ENCODE assay signal across 21 cellular contexts in the genomic region with DNA sequence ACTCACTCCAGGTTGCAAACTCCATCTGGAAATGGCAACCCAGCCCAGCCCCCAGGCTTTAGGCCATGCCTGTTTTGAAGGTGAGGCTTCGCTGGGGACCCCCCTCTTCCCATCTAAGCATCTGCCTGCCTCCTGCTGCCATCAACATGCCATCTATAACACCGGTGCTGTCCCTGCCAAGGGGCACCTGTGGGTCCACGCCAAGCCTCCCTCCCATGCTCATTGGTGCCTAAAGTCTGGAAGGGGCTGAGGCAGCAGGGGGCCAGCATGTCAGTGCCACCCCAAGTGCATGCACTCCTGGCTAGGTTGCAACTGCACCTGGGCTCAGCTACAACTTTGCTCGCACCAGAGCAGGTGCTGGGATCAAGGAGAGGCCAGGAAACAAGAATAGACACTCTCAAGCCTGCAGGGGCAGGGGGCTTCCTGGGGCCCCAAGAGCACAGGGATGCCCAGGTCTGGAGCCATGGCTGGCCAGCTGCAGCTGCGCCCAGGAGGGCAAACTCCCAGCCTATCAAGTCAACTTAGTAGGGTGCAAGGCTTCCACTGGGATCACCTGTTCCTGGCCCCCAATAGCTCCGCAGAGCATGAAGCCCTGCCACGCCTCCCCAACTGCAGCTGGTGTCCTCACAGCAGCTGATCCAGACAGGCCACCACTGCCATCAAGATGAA.
DNase-seq lines count a peak whose midpoint lies in the region; ATAC-seq and TF ChIP-seq lines count a peak whose summit lies in the region.
"Had no signal": no experiment of that assay in that cellular context is flagged by ENCODE, and none has a peak within 500 bp of the region (broad histone marks: within the 10 kb centered on the region; RNA-seq: fewer than 3 reads in every experiment).

No MANE protein-coding gene starts in this region.

- H3K27ac ChIP-seq in neuronal stem cell (replicated peaks; ENCODE audit: low read length) (no peak overlapping the region), spleen (no peak overlapping the region)
- H3K27ac ChIP-seq: 22Rv1, BLaER1, C4-2B had no signal

- peak overlapping the region; percentile 23 for H3K4ac ChIP-seq in neuronal stem cell (ENCODE audit: low read length)

- POLR2A ChIA-PET in GM10248 (lab: Yijun Ruan, JAX), result no interaction called here

- H2BK15ac ChIP-seq in neuronal stem cell (ENCODE audit: low read length), result no peak overlapping the region

- H3K27me3 ChIP-seq in neuronal stem cell (ENCODE audit: control insufficient read depth in 3 of 3, insufficient read depth in 3 of 3, low read depth in 1 of 3, low read length in 3 of 3) (no peaks in the 10 kb centered on the region), spleen (replicated peaks in 1 of 7) (no peaks in the 10 kb centered on the region)
- H3K27me3 ChIP-seq: BLaER1 had no signal

- intact Hi-C loops in CD14-positive monocyte (cut with micrococcal nuclease) (no loop called here), spleen (cut with DNase I; ENCODE audit: low total_unique reads) (no loop called here)

- H2BK120ac ChIP-seq in neuronal stem cell (ENCODE audit: low read depth, low read length), result no peak overlapping the region

- no peaks in the 10 kb centered on the region for H3K36me3 Mint-ChIP-seq in CD14-positive monocyte
- H3K36me3 Mint-ChIP-seq: CD8-positive, alpha-beta memory T cell had no signal

- no peaks in the 10 kb centered on the region for H3K4me1 ChIP-seq in neuronal stem cell (ENCODE audit: control insufficient read depth in 2 of 2, insufficient read depth in 1 of 2, low read depth in 1 of 2, low read length in 2 of 2)
- H3K4me1 ChIP-seq in spleen, result no peaks in the 10 kb centered on the region
- H3K4me1 ChIP-seq: BLaER1, HAP-1 had no signal

- no peak for TF ChIP-seq POLR2A in spleen (IDR thresholded peaks at IDR 0.05)

- no peak overlapping the region for H3K9ac ChIP-seq in neuronal stem cell (ENCODE audit: low read depth, low read length, poor library complexity)
- H3K9ac ChIP-seq: BLaER1 had no signal

- no peak overlapping the region for H2BK5ac ChIP-seq in neuronal stem cell (ENCODE audit: low read length)

- peak overlapping the region; percentile 94 for H3K14ac ChIP-seq in neuronal stem cell (ENCODE audit: low read length)

- H2AFZ ChIP-seq in neuronal stem cell (ENCODE audit: low read length), result no peak overlapping the region

- no peaks in the 10 kb centered on the region for H3K9me3 ChIP-seq in neuronal stem cell (replicated peaks in 1 of 2; ENCODE audit: control insufficient read depth in 2 of 2, insufficient read depth in 1 of 2, low read depth in 1 of 2, low read length in 2 of 2)
- H3K9me3 ChIP-seq in spleen, result peaks cover 0 to 47% (median 35%) of the 10 kb centered on the region in 8 donors
- H3K9me3 ChIP-seq: HAP-1 had no signal

- no peak overlapping the region for H2BK12ac ChIP-seq in neuronal stem cell (ENCODE audit: low read length)

- no peak overlapping the region for H3K4me3 Mint-ChIP-seq in CD14-positive monocyte
- H3K4me3 Mint-ChIP-seq: B cell; CD4-positive, alpha-beta T cell; HFFc6 had no signal

- H3K9me3 Mint-ChIP-seq in CD14-positive monocyte, result peaks cover 4 to 23% (median 13%) of the 10 kb centered on the region in 7 donors

- ATAC-seq in stimulated activated naive CD8-positive, alpha-beta T cell treated with anti-CD3 and anti-CD28 coated beads, Interleukin-15, Interleukin-2, amounts not matched to agents 100 U/mL and 50 U/mL, for 24 hours, result peak; percentile 6

- H3K4me1 Mint-ChIP-seq in CD14-positive monocyte, result no peaks in the 10 kb centered on the region
- H3K4me1 Mint-ChIP-seq: B cell; CD8-positive, alpha-beta memory T cell had no signal

- DNase-seq in CD14-positive monocyte (ENCODE audit: low spot score), result peak; percentile 41
- no peak for DNase-seq in neuronal stem cell (ENCODE audit: low spot score)
- DNase-seq in spleen, result peak; percentile 62
- no peak for DNase-seq in stimulated activated naive CD8-positive, alpha-beta T cell treated with anti-CD3 and anti-CD28 coated beads, Interleukin-15, Interleukin-2, amounts not matched to agents 100 U/mL and 50 U/mL, for 24 hours
- no peak for DNase-seq in NCI-H1105 (lab: John Stamatoyannopoulos, UW)
- no peak for DNase-seq in activated T-cell treated with anti-CD3 and anti-CD28 coated beads for 4 hours
- DNase-seq in iPS-NIHi11 (ENCODE audit: low spot score), result no peak
- DNase-seq in GM10248 (ENCODE audit: extremely low spot score), result no peak
- DNase-seq: CD4-positive, alpha-beta T cell; CD8-positive, alpha-beta memory T cell; DMS 273 treated with DMSO at 0.1 percent for 48 hours; DMS79; EL; GDM1; GOT3; HFFc6 had no signal

- H4K8ac ChIP-seq in neuronal stem cell (ENCODE audit: low read depth, low read length), result no peak overlapping the region

- H3K18ac ChIP-seq in neuronal stem cell (ENCODE audit: low read length), result peak overlapping the region; percentile 83

- H3K23ac ChIP-seq in neuronal stem cell (ENCODE audit: low read depth, low read length, poor library complexity), result peak overlapping the region; percentile 95

- H3K36me3 ChIP-seq in neuronal stem cell (replicated peaks in 1 of 2; ENCODE audit: control insufficient read depth in 2 of 2, insufficient read depth in 2 of 2, low read length in 2 of 2) (no peaks in the 10 kb centered on the region), spleen (no peaks in the 10 kb centered on the region)
- H3K36me3 ChIP-seq: BLaER1, HAP-1 had no signal

- peaks cover 0 to 3% (median 0%) of the 10 kb centered on the region in 3 donors for H3K27me3 Mint-ChIP-seq in CD14-positive monocyte (ENCODE audit: low read depth in 3 of 3)
- H3K27me3 Mint-ChIP-seq: B cell; CD4-positive, alpha-beta T cell; CD8-positive, alpha-beta memory T cell had no signal

- H3K4me2 ChIP-seq in neuronal stem cell (ENCODE audit: insufficient read depth, low read length, poor library complexity, severe bottlenecking), result no peak overlapping the region
- H3K4me2 ChIP-seq: BLaER1 had no signal

- WGBS in neuronal stem cell (ENCODE audit: extremely low coverage in 2 of 2, insufficient read length in 2 of 2, insufficient replicate concordance in 1 of 2), 2 donors, result no CpG with 5 or more reads among the region's 7 CpGs
- 61 to 93% (median 85%) methylated on average over 6 to 7 of the region's 7 CpGs for WGBS in spleen, 5 donors

- TF ChIP-seq CTCF in CD14-positive monocyte (IDR thresholded peaks at IDR 0.05), result no peak
- TF ChIP-seq CTCF in spleen (IDR thresholded peaks at IDR 0.05 in 8 of 11, conservative IDR thresholded peaks at IDR 0.05 in 3 of 11), result no peak
- TF ChIP-seq CTCF in GM10248 (IDR thresholded peaks at IDR 0.05; ENCODE audit: control extremely low read depth, extremely low read depth, low read depth, missing control alignments), result no peak

- H2AK5ac ChIP-seq in neuronal stem cell (ENCODE audit: low read depth, low read length), result no peak overlapping the region

- H3K27ac Mint-ChIP-seq in CD14-positive monocyte, result no peak overlapping the region
- H3K27ac Mint-ChIP-seq: B cell; CD4-positive, alpha-beta T cell; CD8-positive, alpha-beta memory T cell; HFFc6 had no signal

- no peaks in the 10 kb centered on the region for H3K79me1 ChIP-seq in neuronal stem cell (ENCODE audit: low read depth, low read length)

- CTCF ChIA-PET in GM10248 (lab: Yijun Ruan, JAX), result interaction anchor here (1.2 kb wide), 1 partner anchor 12 kb away, joined by 4 read pairs; no protein-coding TSS in a partner anchor

- H4K91ac ChIP-seq in neuronal stem cell (ENCODE audit: low read depth, low read length, poor library complexity), result no peak overlapping the region

- H3K4me3 ChIP-seq in neuronal stem cell (ENCODE audit: low read length in 2 of 2), result no peak overlapping the region
- no peak overlapping the region for H3K4me3 ChIP-seq in spleen
- H3K4me3 ChIP-seq: BLaER1, HAP-1 had no signal

Comparison
In these comparisons a context has a peak if more than half of its experiments do, and no peak if none do; other contexts are left out.
1. DNase-seq: peak in CD14-positive monocyte (single experiment) and spleen (single experiment); none in neuronal stem cell (single experiment), stimulated activated naive CD8-positive, alpha-beta T cell treated with anti-CD3 and anti-CD28 coated beads, Interleukin-15, Interleukin-2, amounts not matched to agents 100 U/mL and 50 U/mL, for 24 hours (single experiment), NCI-H1105 (single experiment), activated T-cell treated with anti-CD3 and anti-CD28 coated beads for 4 hours (single experiment), iPS-NIHi11 (single experiment) and GM10248 (single experiment).